ENCODE assay signal across 8 cellular contexts in the genomic region with DNA sequence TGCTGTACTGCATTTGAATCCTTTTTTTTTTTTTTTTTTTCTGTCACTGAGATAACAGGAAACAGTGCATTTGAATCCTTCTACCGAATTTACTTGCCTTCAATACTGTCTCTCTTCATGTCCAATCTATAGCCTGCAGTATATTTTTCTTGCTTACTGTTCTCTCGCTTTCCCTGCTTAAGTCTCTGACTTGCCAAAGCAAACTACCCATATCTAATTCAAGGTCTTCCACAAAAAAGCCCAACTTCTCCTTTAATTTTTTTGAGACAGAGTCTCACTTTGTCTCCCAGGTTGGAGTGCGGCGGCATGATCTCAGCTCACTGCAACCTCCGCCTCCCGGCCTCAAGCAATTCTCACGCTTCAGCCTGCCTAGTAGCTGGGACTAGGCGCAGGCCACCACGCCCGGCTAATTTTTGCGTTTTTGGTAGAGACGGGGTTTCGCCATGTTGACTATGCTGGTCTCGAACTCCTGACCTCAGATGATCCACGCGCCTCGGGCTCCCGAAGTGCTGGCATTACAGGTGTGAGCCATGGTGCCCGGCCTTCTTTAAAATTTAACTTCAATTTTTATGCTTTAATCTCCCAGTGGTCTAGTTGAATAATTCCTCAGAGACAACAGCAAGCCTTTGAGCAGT. TPM values are rescaled to one million over a fixed set of nuclear protein-coding genes. Genes with fewer than 3 reads are reported as not detected.
DNase-seq lines count a peak whose midpoint lies in the region; ATAC-seq and TF ChIP-seq lines count a peak whose summit lies in the region.

No MANE protein-coding gene starts in this region.

- POLR2A ChIA-PET in WTC11 (lab: Charles Lee): interaction anchor here (0.5 kb wide), 1 partner anchor 572 kb away, joined by 4 read pairs; no protein-coding TSS in a partner anchor

- no peaks in the 10 kb centered on the region for H3K9me3 Mint-ChIP-seq in activated CD4-positive, alpha-beta T cell treated with anti-CD3 and anti-CD28 coated beads, Interleukin-2, amount 10 ng/mL, durations not matched to agents 24 days and 14 days
- no peaks in the 10 kb centered on the region for H3K9me3 Mint-ChIP-seq in WTC11

- peaks cover 41% of the 10 kb centered on the region for H3K4me1 Mint-ChIP-seq in activated CD4-positive, alpha-beta T cell treated with anti-CD3 and anti-CD28 coated beads, Interleukin-2, amount 10 ng/mL, durations not matched to agents 24 days and 14 days
- H3K4me1 Mint-ChIP-seq in WTC11: peaks cover 25% of the 10 kb centered on the region

- CTCF ChIA-PET in WTC11 (lab: Charles Lee): no interaction called here

- peak overlapping the region; percentile 81 for H3K27ac Mint-ChIP-seq in activated CD4-positive, alpha-beta T cell treated with anti-CD3 and anti-CD28 coated beads, Interleukin-2, amount 10 ng/mL, durations not matched to agents 24 days and 14 days
- peak overlapping the region; percentile 78; the same call in 1 of the 2 replicates for H3K27ac Mint-ChIP-seq in WTC11

- H3K27me3 ChIP-seq in iPS-15b (ENCODE audit: control insufficient read depth, insufficient read depth, low read length) (no peaks in the 10 kb centered on the region), stomach smooth muscle (ENCODE audit: control insufficient read depth in 1 of 2, insufficient read depth in 2 of 2, low read length in 2 of 2) (no peaks in the 10 kb centered on the region)

- H3K9ac ChIP-seq in iPS-15b (ENCODE audit: low read depth, low read length) (peak overlapping the region; percentile 32), stomach smooth muscle (ENCODE audit: low read length in 2 of 2) (peak overlapping the region; percentile 81 to 90)

- H3K4me1 ChIP-seq in iPS-15b (ENCODE audit: control insufficient read depth, insufficient read depth, low read length): peaks cover 9% of the 10 kb centered on the region
- H3K4me1 ChIP-seq in stomach smooth muscle (ENCODE audit: control insufficient read depth, insufficient read depth, low read length): peaks cover 20% of the 10 kb centered on the region

- DNase-seq in activated CD4-positive, alpha-beta T cell treated with anti-CD3 and anti-CD28 coated beads, Interleukin-2, amount 10 ng/mL, durations not matched to agents 24 days and 14 days: no peak
- DNase-seq in activated CD4-positive, alpha-beta T cell treated with anti-CD3 and anti-CD28 coated beads for 4 hours: no peak
- no peak for DNase-seq in WTC11 (ENCODE audit: low spot score)

- TF ChIP-seq CTCF in WTC11 (IDR thresholded peaks at IDR 0.05): no peak

- peaks cover 22% of the 10 kb centered on the region for H3K36me3 ChIP-seq in iPS-15b (ENCODE audit: control insufficient read depth, insufficient read depth, low read length)
- H3K36me3 ChIP-seq in stomach smooth muscle (ENCODE audit: control insufficient read depth in 2 of 2, insufficient read depth in 2 of 2, low read length in 2 of 2): peaks cover 21 to 23% of the 10 kb centered on the region in 2 donors

- intact Hi-C loops in activated CD4-positive, alpha-beta T cell treated with anti-CD3 and anti-CD28 coated beads, Interleukin-2, amount 10 ng/mL, durations not matched to agents 24 days and 14 days (cut with micrococcal nuclease): loop anchor here (5.0 kb wide), 1 partner anchor 655 kb away; a partner anchor contains a TSS

- H3K4me3 Mint-ChIP-seq in activated CD4-positive, alpha-beta T cell treated with anti-CD3 and anti-CD28 coated beads, Interleukin-2, amount 10 ng/mL, durations not matched to agents 24 days and 14 days: peak overlapping the region; percentile 87
- peak overlapping the region; percentile 100 for H3K4me3 Mint-ChIP-seq in WTC11

- no peak overlapping the region for H3K27ac ChIP-seq in stomach smooth muscle (ENCODE audit: low read length)

- H3K9me3 ChIP-seq in iPS-15b (ENCODE audit: control insufficient read depth, insufficient read depth, low read length) (no peaks in the 10 kb centered on the region), stomach smooth muscle (ENCODE audit: control insufficient read depth in 2 of 2, low read length in 2 of 2) (no peaks in the 10 kb centered on the region)

- H3K27me3 Mint-ChIP-seq in activated CD4-positive, alpha-beta T cell treated with anti-CD3 and anti-CD28 coated beads, Interleukin-2, amount 10 ng/mL, durations not matched to agents 24 days and 14 days: no peaks in the 10 kb centered on the region
- no peaks in the 10 kb centered on the region for H3K27me3 Mint-ChIP-seq in WTC11 (ENCODE audit: low read depth)

- peak overlapping the region; percentile 92 for H3K4me3 ChIP-seq in iPS-15b (ENCODE audit: low read depth, low read length)
- H3K4me3 ChIP-seq in stomach smooth muscle (ENCODE audit: low read length in 2 of 2): peak overlapping the region; percentile 84 to 97

- ATAC-seq in WTC11: no peak
- no peak for ATAC-seq in HG02973 (IDR thresholded peaks at IDR 0.05; ENCODE audit: unreplicated experiment)
- ATAC-seq in GM21825 (IDR thresholded peaks at IDR 0.05; ENCODE audit: unreplicated experiment): no peak
- ATAC-seq in esophagus mucosa: no peak

- peaks cover 62% of the 10 kb centered on the region for H3K36me3 Mint-ChIP-seq in activated CD4-positive, alpha-beta T cell treated with anti-CD3 and anti-CD28 coated beads, Interleukin-2, amount 10 ng/mL, durations not matched to agents 24 days and 14 days (ENCODE audit: low read depth)
- H3K36me3 Mint-ChIP-seq in WTC11: peaks cover 64% of the 10 kb centered on the region

TF ChIP-seq in WTC11, 78 proteins besides CTCF, POLR2A, EP300 and RAD21 (continues in another document):
- TF ChIP-seq, protein P1, sequence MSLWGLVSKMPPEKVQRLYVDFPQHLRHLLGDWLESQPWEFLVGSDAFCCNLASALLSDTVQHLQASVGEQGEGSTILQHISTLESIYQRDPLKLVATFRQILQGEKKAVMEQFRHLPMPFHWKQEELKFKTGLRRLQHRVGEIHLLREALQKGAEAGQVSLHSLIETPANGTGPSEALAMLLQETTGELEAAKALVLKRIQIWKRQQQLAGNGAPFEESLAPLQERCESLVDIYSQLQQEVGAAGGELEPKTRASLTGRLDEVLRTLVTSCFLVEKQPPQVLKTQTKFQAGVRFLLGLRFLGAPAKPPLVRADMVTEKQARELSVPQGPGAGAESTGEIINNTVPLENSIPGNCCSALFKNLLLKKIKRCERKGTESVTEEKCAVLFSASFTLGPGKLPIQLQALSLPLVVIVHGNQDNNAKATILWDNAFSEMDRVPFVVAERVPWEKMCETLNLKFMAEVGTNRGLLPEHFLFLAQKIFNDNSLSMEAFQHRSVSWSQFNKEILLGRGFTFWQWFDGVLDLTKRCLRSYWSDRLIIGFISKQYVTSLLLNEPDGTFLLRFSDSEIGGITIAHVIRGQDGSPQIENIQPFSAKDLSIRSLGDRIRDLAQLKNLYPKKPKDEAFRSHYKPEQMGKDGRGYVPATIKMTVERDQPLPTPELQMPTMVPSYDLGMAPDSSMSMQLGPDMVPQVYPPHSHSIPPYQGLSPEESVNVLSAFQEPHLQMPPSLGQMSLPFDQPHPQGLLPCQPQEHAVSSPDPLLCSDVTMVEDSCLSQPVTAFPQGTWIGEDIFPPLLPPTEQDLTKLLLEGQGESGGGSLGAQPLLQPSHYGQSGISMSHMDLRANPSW (CRISPR knock-in tag; conservative IDR thresholded peaks at IDR 0.05; ENCODE audit: low read depth): no peak
- TF ChIP-seq, protein P2, sequence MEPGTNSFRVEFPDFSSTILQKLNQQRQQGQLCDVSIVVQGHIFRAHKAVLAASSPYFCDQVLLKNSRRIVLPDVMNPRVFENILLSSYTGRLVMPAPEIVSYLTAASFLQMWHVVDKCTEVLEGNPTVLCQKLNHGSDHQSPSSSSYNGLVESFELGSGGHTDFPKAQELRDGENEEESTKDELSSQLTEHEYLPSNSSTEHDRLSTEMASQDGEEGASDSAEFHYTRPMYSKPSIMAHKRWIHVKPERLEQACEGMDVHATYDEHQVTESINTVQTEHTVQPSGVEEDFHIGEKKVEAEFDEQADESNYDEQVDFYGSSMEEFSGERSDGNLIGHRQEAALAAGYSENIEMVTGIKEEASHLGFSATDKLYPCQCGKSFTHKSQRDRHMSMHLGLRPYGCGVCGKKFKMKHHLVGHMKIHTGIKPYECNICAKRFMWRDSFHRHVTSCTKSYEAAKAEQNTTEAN (CRISPR knock-in tag; IDR thresholded peaks at IDR 0.05): no peak
- TF ChIP-seq, protein P3, sequence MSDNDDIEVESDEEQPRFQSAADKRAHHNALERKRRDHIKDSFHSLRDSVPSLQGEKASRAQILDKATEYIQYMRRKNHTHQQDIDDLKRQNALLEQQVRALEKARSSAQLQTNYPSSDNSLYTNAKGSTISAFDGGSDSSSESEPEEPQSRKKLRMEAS (CRISPR knock-in tag; IDR thresholded peaks at IDR 0.05): no peak

RNA-seq across cellular contexts. Expression of a gene that starts 0.9 kb away (rescaled TPM):
- 103 and 105 TPM in 2 replicates for total RNA-seq in activated CD4-positive, alpha-beta T cell treated with anti-CD3 and anti-CD28 coated beads, Interleukin-2, amount 10 ng/mL, durations not matched to agents 24 days and 14 days
- 63.5 to 78.8 TPM (median 64.4 TPM) in 3 replicates for total RNA-seq in WTC11 (2021)
- 23.5 TPM for total RNA-seq in esophagus mucosa

RNA-seq across cellular contexts. Expression of a gene that starts 1.0 kb away (rescaled TPM):
- 477 and 504 TPM in 2 replicates for total RNA-seq in activated CD4-positive, alpha-beta T cell treated with anti-CD3 and anti-CD28 coated beads, Interleukin-2, amount 10 ng/mL, durations not matched to agents 24 days and 14 days
- total RNA-seq in WTC11 (2021): 284 to 307 TPM (median 305 TPM) in 3 replicates
- 399 TPM for total RNA-seq in esophagus mucosa

RNA-seq across cellular contexts. Expression of a gene that starts 29.5 kb away (rescaled TPM):
- 11.9 and 12.1 TPM in 2 replicates for total RNA-seq in activated CD4-positive, alpha-beta T cell treated with anti-CD3 and anti-CD28 coated beads, Interleukin-2, amount 10 ng/mL, durations not matched to agents 24 days and 14 days
- total RNA-seq in WTC11 (2021): 11.1 to 14.9 TPM (median 12.0 TPM) in 3 replicates
- 2.6 TPM for total RNA-seq in esophagus mucosa

RNA-seq across cellular contexts. Expression of a gene that starts 46.4 kb away (rescaled TPM):
- 19.3 and 19.7 TPM in 2 replicates for total RNA-seq in activated CD4-positive, alpha-beta T cell treated with anti-CD3 and anti-CD28 coated beads, Interleukin-2, amount 10 ng/mL, durations not matched to agents 24 days and 14 days
- total RNA-seq in WTC11 (2021) (17.3 to 19.2 TPM (median 17.9 TPM) in 3 replicates), esophagus mucosa (4.5 TPM)

RNA-seq across cellular contexts. Expression of a gene that starts 54.9 kb away (rescaled TPM):
- total RNA-seq in activated CD4-positive, alpha-beta T cell treated with anti-CD3 and anti-CD28 coated beads, Interleukin-2, amount 10 ng/mL, durations not matched to agents 24 days and 14 days: 14.0 and 17.5 TPM in 2 replicates
- total RNA-seq in WTC11 (2021) (1.8 to 2.4 TPM (median 1.9 TPM) in 3 replicates), esophagus mucosa (2.7 TPM)
